Comparison of ENCODE assay signal across 16 cellular contexts in the genomic region with DNA sequence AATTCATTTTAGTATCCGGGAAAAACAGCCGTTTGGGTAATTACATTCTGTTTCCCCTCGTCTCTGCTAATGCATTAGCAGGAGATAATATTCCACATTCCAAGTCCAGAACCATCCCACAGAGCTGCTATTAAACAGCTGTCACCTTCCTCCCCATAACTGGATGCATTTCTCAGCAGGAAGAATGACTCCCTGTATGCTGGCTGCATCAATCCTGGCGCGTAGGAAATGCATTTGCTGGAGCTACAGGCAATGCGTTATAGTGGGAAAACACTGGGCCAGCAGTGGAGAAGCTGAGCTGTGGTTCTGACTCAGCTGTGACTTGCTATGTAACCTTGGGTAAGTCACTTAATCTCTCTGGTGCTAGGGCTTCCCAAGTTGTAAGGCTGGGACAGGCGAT.
"Had no signal": no experiment of that assay in that cellular context is flagged by ENCODE, and none has a peak within 500 bp of the region (broad histone marks: within the 10 kb centered on the region; RNA-seq: fewer than 3 reads in every experiment).

No MANE protein-coding gene starts in this region.

- H3K36me3 ChIP-seq: gastrocnemius medialis, neural progenitor cell, pancreas, upper lobe of right lung had no signal

- H3K27ac ChIP-seq: body of pancreas, epithelial cell of prostate, gastrocnemius medialis, neural progenitor cell, pancreas, upper lobe of right lung had no signal

- H3K4me3 ChIP-seq: body of pancreas, gastrocnemius medialis, neural progenitor cell, pancreas, upper lobe of right lung had no signal

- ATAC-seq: body of pancreas; effector memory CD8-positive, alpha-beta T cell; gastrocnemius medialis; stimulated activated naive CD8-positive, alpha-beta T cell treated with anti-CD3 and anti-CD28 coated beads, Interleukin-15, Interleukin-2, amounts not matched to agents 100 U/mL and 50 U/mL, for 24 hours; upper lobe of right lung had no signal

- H3K27me3 ChIP-seq: body of pancreas, gastrocnemius medialis, neural progenitor cell, pancreas, upper lobe of right lung had no signal

- H3K9ac ChIP-seq: neural progenitor cell had no signal

- H2AFZ ChIP-seq: neural progenitor cell had no signal

- H3K9me3 ChIP-seq: body of pancreas, gastrocnemius medialis, pancreas, upper lobe of right lung had no signal

- H3K4me2 ChIP-seq: neural progenitor cell had no signal

- H3K4me1 ChIP-seq: body of pancreas, gastrocnemius medialis, pancreas, upper lobe of right lung had no signal

- DNase-seq: activated CD4-positive, alpha-beta T cell treated with anti-CD3 and anti-CD28 coated beads, Interleukin-2, amount 10 ng/mL, durations not matched to agents 7 days and 5 days; activated CD4-positive, CD25-positive, alpha-beta regulatory T cell; activated CD8-positive, alpha-beta memory T cell treated with anti-CD3 and anti-CD28 coated beads for 24 hours; activated naive CD4-positive, alpha-beta T cell treated with Interleukin-2 at 50 U/mL for 16 hours; body of pancreas; effector memory CD8-positive, alpha-beta T cell; gastrocnemius medialis; kidney; mesendoderm; pancreas; stimulated activated CD4-positive, alpha-beta T cell treated with anti-CD3 and anti-CD28 coated beads, Interleukin-4, amount 100 ng/mL, for 1 hour; stimulated activated CD8-positive, alpha-beta memory T cell treated with anti-CD3 and anti-CD28 coated beads, Interleukin-4, amount 100 ng/mL, for 48 hours; stimulated activated naive CD8-positive, alpha-beta T cell treated with anti-CD3 and anti-CD28 coated beads, Interleukin-15, Interleukin-2, amounts not matched to agents 100 U/mL and 50 U/mL, for 24 hours; upper lobe of right lung had no signal
